23 cellular contexts compared by ENCODE assay signal in the genomic region with DNA sequence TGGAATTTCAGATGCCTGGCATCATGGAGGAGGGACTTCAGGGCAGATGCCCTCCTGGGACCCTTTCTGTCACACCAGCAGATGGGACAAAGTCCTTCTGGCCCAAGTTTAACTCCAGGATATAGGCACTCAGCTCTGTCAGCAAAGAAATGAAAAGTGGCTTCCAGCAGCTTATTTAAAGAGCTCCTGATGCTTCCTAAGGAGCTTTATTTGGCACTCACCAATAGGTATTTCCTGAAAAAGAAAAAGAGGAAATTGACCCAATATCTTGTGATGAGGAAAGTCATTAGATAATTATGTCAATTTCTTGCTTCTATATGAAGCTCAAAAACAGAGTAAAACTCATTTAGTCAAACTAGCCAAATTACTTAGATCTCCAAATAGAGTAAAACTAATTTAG.
DNase-seq lines count a peak whose midpoint lies in the region; TF ChIP-seq lines count a peak whose summit lies in the region.
"Had no signal": no experiment of that assay in that cellular context is flagged by ENCODE, and none has a peak within 500 bp of the region (broad histone marks: within the 10 kb centered on the region; RNA-seq: fewer than 3 reads in every experiment).

No MANE protein-coding gene starts in this region.

- DNase-seq in left ventricle myocardium inferior, result no peak
- DNase-seq in cardiac septum (ENCODE audit: low spot score), result no peak
- no peak for DNase-seq in endodermal cell
- DNase-seq in mesendoderm, result no peak
- DNase-seq in HAP-1 (ENCODE audit: low spot score in 2 of 2), result no peak
- no peak for DNase-seq in neural progenitor cell (ENCODE audit: low spot score)
- DNase-seq in effector memory CD4-positive, alpha-beta T cell, result no peak
- DNase-seq in stimulated activated CD4-positive, alpha-beta T cell treated with anti-CD3 and anti-CD28 coated beads, Interleukin-12 subunit alpha, Interleukin-12 subunit beta, amount 100 ng/mL, for 4 hours, result no peak
- DNase-seq: ACHN; AML-193; BE2C; CD4-positive, alpha-beta T cell; CD8-positive, alpha-beta memory T cell; DMS 273 treated with DMSO at 0.1 percent for 48 hours; DMS79; EL; GDM1; GOT3; HCEC 1CT had no signal

- H3K56ac ChIP-seq in mesendoderm (ENCODE audit: low read length), result peak overlapping the region; percentile 22

- H3K27ac ChIP-seq in left ventricle myocardium inferior (replicated peaks) (peak overlapping the region; percentile 11), endodermal cell (ENCODE audit: low read depth, low read length) (no peak overlapping the region), mesendoderm (ENCODE audit: low read depth, low read length) (peak overlapping the region; percentile 17), neural progenitor cell (no peak overlapping the region)
- no peak overlapping the region for H3K27ac ChIP-seq in effector memory CD4-positive, alpha-beta T cell (ENCODE audit: insufficient read depth, low read length, poor library complexity, severe bottlenecking)
- H3K27ac ChIP-seq: 22Rv1; BLaER1 treated with 17β-estradiol and CSF1 and Interleukin-3, amounts not matched to agents 10 nM and 100 nM had no signal

- no peak overlapping the region for H2AK5ac ChIP-seq in mesendoderm (ENCODE audit: low read length)

- TF ChIP-seq CTCF in left ventricle myocardium inferior (IDR thresholded peaks at IDR 0.05; ENCODE audit: borderline replicate concordance) (no peak), endodermal cell (conservative IDR thresholded peaks at IDR 0.05) (no peak), neural progenitor cell (IDR thresholded peaks at IDR 0.05) (no peak)

- H3K27ac Mint-ChIP-seq in endodermal cell, result peak overlapping the region; percentile 67
- H3K27ac Mint-ChIP-seq in neural progenitor cell, result no peak overlapping the region
- H3K27ac Mint-ChIP-seq: CD14-positive monocyte; CD4-positive, alpha-beta T cell; CD8-positive, alpha-beta memory T cell had no signal

- no peak overlapping the region for H2BK120ac ChIP-seq in mesendoderm (ENCODE audit: low read depth, low read length)

- no peak overlapping the region for H2BK5ac ChIP-seq in mesendoderm (ENCODE audit: low read length)

- H3K4me1 Mint-ChIP-seq in endodermal cell (peaks cover 11% of the 10 kb centered on the region), neural progenitor cell (peaks cover 3% of the 10 kb centered on the region)
- H3K4me1 Mint-ChIP-seq: CD14-positive monocyte; CD8-positive, alpha-beta memory T cell had no signal

- intact Hi-C loops in left ventricle myocardium inferior (cut with micrococcal nuclease) (no loop called here), cardiac septum (cut with DNase I) (loop anchor here (5.0 kb wide), 1 partner anchor 221 kb away; no protein-coding TSS in a partner anchor)

- no peaks in the 10 kb centered on the region for H4K20me1 ChIP-seq in neural progenitor cell (ENCODE audit: low read depth)
- H4K20me1 ChIP-seq: BLaER1 treated with 17β-estradiol and CSF1 and Interleukin-3, amounts not matched to agents 10 nM and 100 nM had no signal

- H3K79me2 ChIP-seq in mesendoderm (ENCODE audit: control insufficient read depth, insufficient read depth, low read length) (no peaks in the 10 kb centered on the region), neural progenitor cell (ENCODE audit: low read depth) (no peaks in the 10 kb centered on the region)

- peaks cover 14% of the 10 kb centered on the region for H3K4me1 ChIP-seq in left ventricle myocardium inferior
- peaks cover 4% of the 10 kb centered on the region for H3K4me1 ChIP-seq in endodermal cell (ENCODE audit: control insufficient read depth, insufficient read depth, low read length)
- H3K4me1 ChIP-seq in mesendoderm (ENCODE audit: control insufficient read depth, low read depth, low read length), result no peaks in the 10 kb centered on the region
- H3K4me1 ChIP-seq in HAP-1, result no peaks in the 10 kb centered on the region
- peaks cover 3% of the 10 kb centered on the region for H3K4me1 ChIP-seq in neural progenitor cell
- H3K4me1 ChIP-seq in effector memory CD4-positive, alpha-beta T cell (ENCODE audit: control insufficient read depth, insufficient read depth, low read length, poor library complexity, severe bottlenecking), result no peaks in the 10 kb centered on the region
- H3K4me1 ChIP-seq: BE2C had no signal

- no peaks in the 10 kb centered on the region for H3K79me1 ChIP-seq in mesendoderm (ENCODE audit: low read length)

- H3K9me3 ChIP-seq in left ventricle myocardium inferior (replicated peaks), result no peaks in the 10 kb centered on the region
- H3K9me3 ChIP-seq in endodermal cell (ENCODE audit: control insufficient read depth, low read length), result no peaks in the 10 kb centered on the region
- no peaks in the 10 kb centered on the region for H3K9me3 ChIP-seq in HAP-1
- H3K9me3 ChIP-seq in neural progenitor cell (ENCODE audit: low read depth), result no peaks in the 10 kb centered on the region
- H3K9me3 ChIP-seq in effector memory CD4-positive, alpha-beta T cell (ENCODE audit: control insufficient read depth, low read length), result no peaks in the 10 kb centered on the region
- H3K9me3 ChIP-seq: BE2C had no signal

- H3K9me3 Mint-ChIP-seq in endodermal cell, result no peaks in the 10 kb centered on the region
- no peaks in the 10 kb centered on the region for H3K9me3 Mint-ChIP-seq in neural progenitor cell
- H3K9me3 Mint-ChIP-seq: CD4-positive, alpha-beta T cell; CD8-positive, alpha-beta memory T cell had no signal

- peak overlapping the region; percentile 33 for H3K18ac ChIP-seq in mesendoderm (ENCODE audit: low read length)

- H3K4me2 ChIP-seq in mesendoderm (ENCODE audit: low read length), result no peak overlapping the region
- no peak overlapping the region for H3K4me2 ChIP-seq in neural progenitor cell
- H3K4me2 ChIP-seq: BLaER1 treated with 17β-estradiol and CSF1 and Interleukin-3, amounts not matched to agents 10 nM and 100 nM had no signal

- peaks cover 1% of the 10 kb centered on the region for H3K27me3 Mint-ChIP-seq in endodermal cell (ENCODE audit: insufficient read depth)
- H3K27me3 Mint-ChIP-seq in neural progenitor cell (ENCODE audit: insufficient read depth, low read depth), result peaks cover 2% of the 10 kb centered on the region

- no peaks in the 10 kb centered on the region for H3F3A ChIP-seq in neural progenitor cell (ENCODE audit: low read depth)

- no peaks in the 10 kb centered on the region for H3K36me3 ChIP-seq in left ventricle myocardium inferior
- no peaks in the 10 kb centered on the region for H3K36me3 ChIP-seq in endodermal cell (ENCODE audit: control insufficient read depth, insufficient read depth, low read length)
- no peaks in the 10 kb centered on the region for H3K36me3 ChIP-seq in mesendoderm (ENCODE audit: control insufficient read depth, insufficient read depth, low read length)
- no peaks in the 10 kb centered on the region for H3K36me3 ChIP-seq in HAP-1 (replicated peaks)
- H3K36me3 ChIP-seq in neural progenitor cell, result no peaks in the 10 kb centered on the region
- H3K36me3 ChIP-seq in effector memory CD4-positive, alpha-beta T cell (ENCODE audit: control insufficient read depth, insufficient read depth, low read length), result no peaks in the 10 kb centered on the region
- H3K36me3 ChIP-seq: BE2C; BLaER1 treated with 17β-estradiol and CSF1 and Interleukin-3, amounts not matched to agents 10 nM and 100 nM had no signal

- H3K36me3 Mint-ChIP-seq in endodermal cell (ENCODE audit: low read depth) (no peaks in the 10 kb centered on the region), neural progenitor cell (no peaks in the 10 kb centered on the region)
- H3K36me3 Mint-ChIP-seq: CD14-positive monocyte; CD8-positive, alpha-beta memory T cell had no signal

- H2BK15ac ChIP-seq in mesendoderm (replicated peaks; ENCODE audit: low read depth), result no peak overlapping the region

- no peaks in the 10 kb centered on the region for H3K27me3 ChIP-seq in left ventricle myocardium inferior (ENCODE audit: low read depth)
- H3K27me3 ChIP-seq in endodermal cell (ENCODE audit: control insufficient read depth, insufficient read depth, low read length, poor library complexity, severe bottlenecking), result no peaks in the 10 kb centered on the region
- no peaks in the 10 kb centered on the region for H3K27me3 ChIP-seq in mesendoderm (ENCODE audit: insufficient read depth, low read length, poor library complexity)
- H3K27me3 ChIP-seq in HAP-1 (ENCODE audit: low read depth), result peaks cover 18% of the 10 kb centered on the region
- H3K27me3 ChIP-seq in neural progenitor cell, result no peaks in the 10 kb centered on the region
- no peaks in the 10 kb centered on the region for H3K27me3 ChIP-seq in effector memory CD4-positive, alpha-beta T cell (replicated peaks; ENCODE audit: control insufficient read depth, insufficient read depth, low read length, poor library complexity, severe bottlenecking)
- H3K27me3 ChIP-seq: BLaER1 treated with 17β-estradiol and CSF1 and Interleukin-3, amounts not matched to agents 10 nM and 100 nM had no signal

- H3K4ac ChIP-seq in mesendoderm (ENCODE audit: low read depth, low read length), result no peak overlapping the region

- in situ Hi-C loops in HAP-1 (cut with MboI; ENCODE audit: low sequenced_read_pairs), result no loop called here

- H4K5ac ChIP-seq in mesendoderm (ENCODE audit: low read length), result no peak overlapping the region

- H3K9ac ChIP-seq in endodermal cell (ENCODE audit: extremely low read depth, low read length, poor library complexity, severe bottlenecking), result no peak overlapping the region
- H3K9ac ChIP-seq in mesendoderm (ENCODE audit: low read length), result no peak overlapping the region
- H3K9ac ChIP-seq in neural progenitor cell, result no peak overlapping the region
- H3K9ac ChIP-seq: BLaER1 treated with 17β-estradiol and CSF1 and Interleukin-3, amounts not matched to agents 10 nM and 100 nM had no signal

- H3K4me3 Mint-ChIP-seq in endodermal cell (no peak overlapping the region), neural progenitor cell (no peak overlapping the region)
- H3K4me3 Mint-ChIP-seq: CD14-positive monocyte; CD4-positive, alpha-beta T cell; CD8-positive, alpha-beta memory T cell had no signal

- H4K8ac ChIP-seq in mesendoderm (ENCODE audit: low read depth, low read length), result no peak overlapping the region

- no peak overlapping the region for H2AFZ ChIP-seq in neural progenitor cell (replicated peaks)

- H3K4me3 ChIP-seq in left ventricle myocardium inferior, result no peak overlapping the region
- H3K4me3 ChIP-seq in endodermal cell (ENCODE audit: low read length), result no peak overlapping the region
- H3K4me3 ChIP-seq in mesendoderm (ENCODE audit: low read length), result no peak overlapping the region
- no peak overlapping the region for H3K4me3 ChIP-seq in HAP-1
- no peak overlapping the region for H3K4me3 ChIP-seq in neural progenitor cell
- no peak overlapping the region for H3K4me3 ChIP-seq in effector memory CD4-positive, alpha-beta T cell (ENCODE audit: insufficient read depth, low read depth, low read length, poor library complexity, severe bottlenecking)
- H3K4me3 ChIP-seq: BLaER1 treated with 17β-estradiol and CSF1 and Interleukin-3, amounts not matched to agents 10 nM and 100 nM; GM12878 had no signal

- H3K23ac ChIP-seq in mesendoderm (ENCODE audit: low read length), result no peak overlapping the region

Comparison
In these comparisons a context has a peak if more than half of its experiments do, and no peak if none do; other contexts are left out.
1. H3K27ac ChIP-seq: peak in left ventricle myocardium inferior (single experiment) and mesendoderm (single experiment); none in endodermal cell (single experiment), neural progenitor cell (single experiment) and effector memory CD4-positive, alpha-beta T cell (single experiment).